In genomic region chr1:29420196-29420595, GRCh38 we compare ENCODE assay signal across 23 cellular contexts.
DNase-seq lines count a peak whose midpoint lies in the region; ATAC-seq and TF ChIP-seq lines count a peak whose summit lies in the region.
"Had no signal": no experiment of that assay in that cellular context is flagged by ENCODE, and none has a peak within 500 bp of the region (broad histone marks: within the 10 kb centered on the region; RNA-seq: fewer than 3 reads in every experiment).

No MANE protein-coding gene starts in this region.

- no peaks in the 10 kb centered on the region for H3K9me3 Mint-ChIP-seq in activated T-cell treated with anti-CD3 and anti-CD28 coated beads, Interleukin-2, amount 50 U/mL, for 24 hours

- no peak overlapping the region for H3K27ac Mint-ChIP-seq in activated T-cell treated with anti-CD3 and anti-CD28 coated beads, Interleukin-2, amount 50 U/mL, for 24 hours
- H3K27ac Mint-ChIP-seq: B cell; CD4-positive, CD25-positive, alpha-beta regulatory T cell; CD8-positive, alpha-beta T cell; GM23338; H9 had no signal

- DNase-seq in LHCN-M2 (ENCODE audit: low read depth): peak; percentile 62
- peak; percentile 79 for DNase-seq in NCI-H526 treated with DMSO at 0.1 percent for 48 hours (lab: John Stamatoyannopoulos, UW)
- DNase-seq in choroid plexus epithelial cell (ENCODE audit: low read depth): peak; percentile 12
- DNase-seq in myocyte (ENCODE audit: low read depth): peak; percentile 13
- no peak for DNase-seq in activated T-cell treated with anti-CD3 and anti-CD28 coated beads, Interleukin-2, amount 50 U/mL, for 24 hours
- DNase-seq in body of pancreas: no peak
- DNase-seq: Caco-2; CD4-positive, CD25-positive, alpha-beta regulatory T cell; CD8-positive, alpha-beta T cell; DMS153; DMS79; EL; GDM1; H9 had no signal

- H3K27me3 Mint-ChIP-seq in activated T-cell treated with anti-CD3 and anti-CD28 coated beads, Interleukin-2, amount 50 U/mL, for 24 hours: peaks cover 35% of the 10 kb centered on the region

- TF ChIP-seq POLR2A in body of pancreas (IDR thresholded peaks at IDR 0.05): no peak

- no peaks in the 10 kb centered on the region for H3K36me3 Mint-ChIP-seq in activated T-cell treated with anti-CD3 and anti-CD28 coated beads, Interleukin-2, amount 50 U/mL, for 24 hours (ENCODE audit: low read depth)
- H3K36me3 Mint-ChIP-seq: CD4-positive, CD25-positive, alpha-beta regulatory T cell; CD8-positive, alpha-beta T cell had no signal

- no peak for ATAC-seq in HG02571 (IDR thresholded peaks at IDR 0.05; ENCODE audit: unreplicated experiment)
- no peak for ATAC-seq in HG03159 (IDR thresholded peaks at IDR 0.05; ENCODE audit: unreplicated experiment)
- no peak for ATAC-seq in body of pancreas
- ATAC-seq: CD8-positive, alpha-beta T cell; GM12878; GM23338; HCT116 had no signal

- WGBS in body of pancreas, 2 donors: 63 to 65% methylated on average over 2 of the region's 2 CpGs

- no peak overlapping the region for H3K27ac ChIP-seq in body of pancreas
- H3K27ac ChIP-seq: 22Rv1, BLaER1, C4-2B had no signal

- H3K4me3 Mint-ChIP-seq in activated T-cell treated with anti-CD3 and anti-CD28 coated beads, Interleukin-2, amount 50 U/mL, for 24 hours: no peak overlapping the region
- H3K4me3 Mint-ChIP-seq: B cell; CD4-positive, CD25-positive, alpha-beta regulatory T cell; CD8-positive, alpha-beta T cell; GM23338; H9 had no signal

- no peaks in the 10 kb centered on the region for H3K27me3 ChIP-seq in body of pancreas
- H3K27me3 ChIP-seq: BLaER1 had no signal

- intact Hi-C loops in body of pancreas (cut with DNase I): no loop called here

- H3K4me1 Mint-ChIP-seq in activated T-cell treated with anti-CD3 and anti-CD28 coated beads, Interleukin-2, amount 50 U/mL, for 24 hours (ENCODE audit: low read depth): no peaks in the 10 kb centered on the region
- H3K4me1 Mint-ChIP-seq: B cell; CD4-positive, CD25-positive, alpha-beta regulatory T cell had no signal

- TF ChIP-seq CTCF in choroid plexus epithelial cell (conservative IDR thresholded peaks at IDR 0.05; ENCODE audit: low read depth, low read length): no peak
- no peak for TF ChIP-seq CTCF in body of pancreas (IDR thresholded peaks at IDR 0.05)

- no peaks in the 10 kb centered on the region for H3K36me3 ChIP-seq in body of pancreas (replicated peaks in 1 of 2; ENCODE audit: insufficient read depth in 1 of 2, low read depth in 2 of 2)
- H3K36me3 ChIP-seq: BLaER1 had no signal

- H3K4me1 ChIP-seq in body of pancreas: no peaks in the 10 kb centered on the region
- H3K4me1 ChIP-seq: Caco-2 had no signal

- H3K9me3 ChIP-seq in body of pancreas: no peaks in the 10 kb centered on the region
- H3K9me3 ChIP-seq: Caco-2 had no signal

- H3K4me3 ChIP-seq in choroid plexus epithelial cell (ENCODE audit: low read depth, low read length) (no peak overlapping the region), body of pancreas (no peak overlapping the region)
- H3K4me3 ChIP-seq: BLaER1, GM12878, GM23338 had no signal

Comparison
In these comparisons a context has a peak if more than half of its experiments do, and no peak if none do; other contexts are left out.
1. DNase-seq: peak in LHCN-M2 (single experiment), NCI-H526 treated with DMSO at 0.1 percent for 48 hours (single experiment), choroid plexus epithelial cell (single experiment) and myocyte (single experiment); none in activated T-cell treated with anti-CD3 and anti-CD28 coated beads, Interleukin-2, amount 50 U/mL, for 24 hours (single experiment) and body of pancreas (0 of 4).